8 cellular contexts compared by ENCODE assay signal in genomic region chr2:64988420-64989125, GRCh38. TPM values are rescaled to one million over a fixed set of nuclear protein-coding genes. Genes with fewer than 3 reads are reported as not detected.
DNase-seq lines count a peak whose midpoint lies in the region; ATAC-seq and TF ChIP-seq lines count a peak whose summit lies in the region.

No MANE protein-coding gene starts in this region.

- H3K4me1 Mint-ChIP-seq in T-cell: peaks cover 22 to 38% (median 26%) of the 10 kb centered on the region in 3 donors

- H3K27ac Mint-ChIP-seq in T-cell: peak overlapping the region; percentile 27 to 63

- CTCF ChIA-PET in GM10248 (lab: Yijun Ruan, JAX): interaction anchor here (0.7 to 8.5 kb wide), 13 partner anchors 8 to 121 kb away, joined by 3 to 92 read pairs (median 4); no protein-coding TSS in a partner anchor
- CTCF ChIA-PET in T-cell (lab: Charles Lee): interaction anchor here in 1 of 2 donors (0.5 to 2.1 kb wide), 4 partner anchors 10 to 571 kb away, joined by 3 to 8 read pairs (median 4); partner anchors contain the start of gene CEP68

- H3K4me3 Mint-ChIP-seq in T-cell: peak overlapping the region; percentile 72 to 89 (median 85)

- peak; percentile 27 for TF ChIP-seq CTCF in GM10248 (IDR thresholded peaks at IDR 0.05; ENCODE audit: control extremely low read depth, extremely low read depth, low read depth, missing control alignments)

- peak; percentile 38 to 53 (median 48) for ATAC-seq in T-cell (replicated peaks in 1 of 4)

- peaks cover 0 to 7% of the 10 kb centered on the region in 2 donors for H3K27me3 Mint-ChIP-seq in T-cell

- DNase-seq in GM10248 (ENCODE audit: extremely low spot score): peak; percentile 65
- DNase-seq in H4 (ENCODE audit: low spot score): peak; percentile 90
- DNase-seq in LoVo (ENCODE audit: low spot score): peak; percentile 38
- DNase-seq in T-cell: peak in 32 of 34 experiments; percentile 9 to 64 (median 38)
- peak in 54 of 58 donors; percentile 31 to 93 (median 72) for DNase-seq in anterior cingulate cortex (lab: John Stamatoyannopoulos, UW)
- DNase-seq in hippocampal formation (lab: John Stamatoyannopoulos, UW): peak; percentile 72 to 84
- peak; percentile 94 for DNase-seq in retina
- no peak for DNase-seq in GDM1 (lab: John Stamatoyannopoulos, UW)

- H3K9me3 Mint-ChIP-seq in T-cell: no peaks in the 10 kb centered on the region

- no peaks in the 10 kb centered on the region for H3K36me3 Mint-ChIP-seq in T-cell

- POLR2A ChIA-PET in GM10248 (lab: Yijun Ruan, JAX) (interaction anchor here (0.5 to 3.1 kb wide), 15 partner anchors 8 to 279 kb away, joined by 3 to 28 read pairs (median 4); partner anchors contain the start of gene CEP68), T-cell (lab: Charles Lee) (interaction anchor here in 1 of 2 donors (0.6 kb wide), 2 partner anchors 67 to 239 kb away, joined by 3 to 4 read pairs; partner anchors contain the start of genes ACTR2 and CEP68)

RNA-seq across cellular contexts. Expression of gene SLC1A4, which starts 0.6 kb away (rescaled TPM):
- 27.0 and 30.1 TPM in 2 replicates for total RNA-seq in H4 (2014; rRNA removed; shearing (Covaris generic))
- 10 to 100 TPM in 2 of 5 donors, 1 to 10 TPM in 3; 1.9 to 13.8 (median 9.8) TPM for total RNA-seq in T-cell
